ENCODE assay signal across 8 cellular contexts in the genomic region with DNA sequence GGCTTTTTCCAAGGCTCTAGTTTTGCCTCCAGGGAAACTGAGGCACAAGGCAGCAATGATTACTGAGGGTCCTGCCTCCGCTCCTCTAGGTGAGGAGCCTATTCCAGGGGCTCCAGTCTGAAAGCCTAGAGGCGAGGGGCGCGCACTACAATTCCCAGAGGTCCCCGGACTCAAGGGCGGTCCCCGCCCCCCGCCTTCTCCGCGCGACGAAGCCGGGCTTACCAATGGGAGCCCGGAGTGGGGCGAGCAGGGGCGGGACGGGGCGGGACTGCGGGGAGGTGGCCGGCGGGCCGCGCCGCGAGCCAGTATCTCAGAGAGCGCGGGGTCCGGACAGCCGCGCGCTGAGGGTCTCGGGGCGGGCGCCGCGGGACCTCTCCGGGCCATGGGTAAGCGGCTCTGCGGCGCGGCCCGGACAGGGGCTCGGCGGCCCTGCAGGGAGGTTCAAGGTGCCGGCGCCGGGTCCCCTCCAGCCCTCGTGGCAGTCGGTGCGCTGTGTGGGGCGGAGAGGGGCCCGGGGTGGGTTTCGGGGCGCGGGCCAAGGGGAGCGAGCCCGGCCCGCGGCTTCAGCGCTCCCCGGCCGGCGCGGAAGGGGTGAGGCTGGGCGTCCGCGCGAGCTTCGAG. TPM values are rescaled to one million over a fixed set of nuclear protein-coding genes. Genes with fewer than 3 reads are reported as not detected.
DNase-seq lines count a peak whose midpoint lies in the region; ATAC-seq and TF ChIP-seq lines count a peak whose summit lies in the region.

A gene with protein sequence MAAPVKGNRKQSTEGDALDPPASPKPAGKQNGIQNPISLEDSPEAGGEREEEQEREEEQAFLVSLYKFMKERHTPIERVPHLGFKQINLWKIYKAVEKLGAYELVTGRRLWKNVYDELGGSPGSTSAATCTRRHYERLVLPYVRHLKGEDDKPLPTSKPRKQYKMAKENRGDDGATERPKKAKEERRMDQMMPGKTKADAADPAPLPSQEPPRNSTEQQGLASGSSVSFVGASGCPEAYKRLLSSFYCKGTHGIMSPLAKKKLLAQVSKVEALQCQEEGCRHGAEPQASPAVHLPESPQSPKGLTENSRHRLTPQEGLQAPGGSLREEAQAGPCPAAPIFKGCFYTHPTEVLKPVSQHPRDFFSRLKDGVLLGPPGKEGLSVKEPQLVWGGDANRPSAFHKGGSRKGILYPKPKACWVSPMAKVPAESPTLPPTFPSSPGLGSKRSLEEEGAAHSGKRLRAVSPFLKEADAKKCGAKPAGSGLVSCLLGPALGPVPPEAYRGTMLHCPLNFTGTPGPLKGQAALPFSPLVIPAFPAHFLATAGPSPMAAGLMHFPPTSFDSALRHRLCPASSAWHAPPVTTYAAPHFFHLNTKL (plus strand): TSS at position 308 of the 621 bp plus-strand sequence. CDS start 75 bp downstream, at position 383.

- peak within 1 kb of the TSS; percentile 57 to 94 (median 86) for H3K27ac ChIP-seq in adrenal gland
- peak within 1 kb of the TSS; percentile 95 for H3K27ac ChIP-seq in left ventricle myocardium inferior (replicated peaks)
- peak within 1 kb of the TSS; percentile 98 for H3K27ac ChIP-seq in psoas muscle

- H3K4me1 ChIP-seq in adrenal gland (replicated peaks in 1 of 2) (peaks cover 8 to 35% of the 10 kb centered on the region in 2 donors), left ventricle myocardium inferior (peaks cover 94% of the 10 kb centered on the region), psoas muscle (peaks cover 83% of the 10 kb centered on the region)

- peak; percentile 66 to 78 for TF ChIP-seq POLR2A in adrenal gland (IDR thresholded peaks at IDR 0.05)

- peak; percentile 48 for ATAC-seq in HG02840 (IDR thresholded peaks at IDR 0.05; ENCODE audit: low FRiP score, unreplicated experiment)
- peak; percentile 69 to 76 (median 71) for ATAC-seq in psoas muscle

- 0 to 25% (median 1%) methylated on average over 2 to 69 of the region's 69 CpGs for WGBS in adrenal gland, 4 donors
- WGBS in psoas muscle, 3 donors: 1% methylated on average over 55 to 69 of the region's 69 CpGs

- intact Hi-C loops in T-helper 1 cell treated with Interleukin-12 subunit alpha and Interleukin-12 subunit beta and Interleukin-4 antibody, amounts not matched to agents 30 ng/mL and 1 ng/mL, for 36 hours (cut with micrococcal nuclease): loop anchor here (1.0 to 10.0 kb wide), 12 partner anchors 8 to 1126 kb away; a partner anchor contains a TSS
- intact Hi-C loops in adrenal gland (cut with DNase I) (no loop called here), left ventricle myocardium inferior (cut with micrococcal nuclease) (no loop called here), psoas muscle (cut with DNase I) (loop anchor here in 1 of 2 donors (5.0 kb wide), 1 partner anchor 101 kb away; a partner anchor contains a TSS)

- no peaks in the 10 kb centered on the region for H3K9me3 ChIP-seq in adrenal gland (replicated peaks in 1 of 3)
- H3K9me3 ChIP-seq in left ventricle myocardium inferior (replicated peaks): no peaks in the 10 kb centered on the region
- no peaks in the 10 kb centered on the region for H3K9me3 ChIP-seq in psoas muscle

- in situ Hi-C loops in GM13976 (cut with MboI; ENCODE audit: low sequenced_read_pairs, unreplicated experiment): no loop called here

- H3K4me3 ChIP-seq in adrenal gland (peak within 1 kb of the TSS; percentile 38 to 93 (median 78)), left ventricle myocardium inferior (peak within 1 kb of the TSS; percentile 97), psoas muscle (peak within 1 kb of the TSS; percentile 91)

- H3K36me3 ChIP-seq in adrenal gland (replicated peaks in 1 of 2) (no peaks in the 10 kb centered on the region), left ventricle myocardium inferior (no peaks in the 10 kb centered on the region), psoas muscle (ENCODE audit: insufficient read depth in 1 of 2, low read depth in 1 of 2) (peaks cover 0 to 5% of the 10 kb centered on the region in 2 donors)

- DNase-seq in GM13976 (ENCODE audit: low spot score) (peak; percentile 93), NCI-H1436 treated with DMSO at 0.1 percent for 48 hours (lab: John Stamatoyannopoulos, UW) (peak; percentile 15), adrenal gland (peak; percentile 89 to 96 (median 93)), left ventricle myocardium inferior (peak; percentile 96), psoas muscle (peak; percentile 95 to 96), ureter (ENCODE audit: low spot score) (peak; percentile 93)

- no peak for TF ChIP-seq CTCF in GM13976 (IDR thresholded peaks at IDR 0.05; ENCODE audit: borderline replicate concordance, control extremely low read depth, extremely low read depth, insufficient read depth, missing control alignments)
- peak; percentile 21 to 61 (median 49) for TF ChIP-seq CTCF in adrenal gland (IDR thresholded peaks at IDR 0.05)
- peak; percentile 66 for TF ChIP-seq CTCF in left ventricle myocardium inferior (IDR thresholded peaks at IDR 0.05; ENCODE audit: borderline replicate concordance)
- TF ChIP-seq CTCF in psoas muscle (IDR thresholded peaks at IDR 0.05): peak; percentile 34

- no peaks in the 10 kb centered on the region for H3K27me3 ChIP-seq in adrenal gland
- H3K27me3 ChIP-seq in left ventricle myocardium inferior (ENCODE audit: low read depth): no peaks in the 10 kb centered on the region
- no peaks in the 10 kb centered on the region for H3K27me3 ChIP-seq in psoas muscle (ENCODE audit: insufficient read depth in 3 of 3, low read length in 2 of 3)

RNA-seq across cellular contexts. Expression of the gene that starts here (rescaled TPM):
- total RNA-seq in T-helper 1 cell treated with Interleukin-12 subunit alpha and Interleukin-12 subunit beta and Interleukin-4 antibody, amounts not matched to agents 30 ng/mL and 1 ng/mL, for 36 hours: 225 and 227 TPM in 2 replicates
- total RNA-seq in adrenal gland (10 to 100 TPM in 6 of 8 donors, 1 to 10 TPM in 2; 9.0 to 25.4 (median 14.3) TPM), left ventricle myocardium inferior (17.3 TPM), psoas muscle (10 to 100 TPM; 25.7 to 73.6 (median 37.8) TPM), ureter (36.6 TPM)
- polyA plus RNA-seq in adrenal gland (10 to 100 TPM in 2 of 3 donors, 1 to 10 TPM in 1; 1.3 to 39.6 (median 26.1) TPM), psoas muscle (10 to 100 TPM; 12.9 to 29.9 (median 18.2) TPM)

Comparison
In these comparisons a context has a peak if more than half of its experiments do, and no peak if none do; other contexts are left out.
1. Peak in every context shown above with its lines: DNase-seq, ATAC-seq, H3K4me3 ChIP-seq and H3K27ac ChIP-seq.
2. DNase-seq: peak in every context shown above with its lines; median percentile 96 in left ventricle myocardium inferior; 96 in psoas muscle; 93 in GM13976; 93 in adrenal gland; 93 in ureter; 15 in NCI-H1436 treated with DMSO at 0.1 percent for 48 hours.